15 cellular contexts compared by ENCODE assay signal in genomic region chr17:8418471-8418870, GRCh38. TPM values are rescaled to one million over a fixed set of nuclear protein-coding genes. Genes with fewer than 3 reads are reported as not detected.
DNase-seq lines count a peak whose midpoint lies in the region; ATAC-seq and TF ChIP-seq lines count a peak whose summit lies in the region.
"Had no signal": no experiment of that assay in that cellular context is flagged by ENCODE, and none has a peak within 500 bp of the region (broad histone marks: within the 10 kb centered on the region; RNA-seq: fewer than 3 reads in every experiment).

No MANE protein-coding gene starts in this region.

- peak overlapping the region; percentile 63 for H3K27ac ChIP-seq in HL-60 (replicated peaks)
- H3K27ac ChIP-seq in right lobe of liver = peak overlapping the region in 2 of 3 donors; percentile 43 to 56
- peak overlapping the region in 16 of 21 experiments; percentile 1 to 79 (median 58) for H3K27ac ChIP-seq in skin epidermis
- H3K27ac ChIP-seq: C4-2B had no signal

- H3K27ac Mint-ChIP-seq in naive thymus-derived CD8-positive, alpha-beta T cell = peak overlapping the region in 1 of 10 donors; percentile 78
- no peak overlapping the region for H3K27ac Mint-ChIP-seq in T-helper 2 cell treated with Interferon-gamma antibody and Interleukin-4, amounts not matched to agents 5 μg/mL and 100 μg/mL, for 36 hours
- H3K27ac Mint-ChIP-seq: B cell; CD8-positive, alpha-beta T cell; H9 had no signal

- no peak for ATAC-seq in right lobe of liver
- ATAC-seq in naive thymus-derived CD8-positive, alpha-beta T cell = no peak
- ATAC-seq: CD8-positive, alpha-beta T cell had no signal

- H3K36me3 Mint-ChIP-seq in naive thymus-derived CD8-positive, alpha-beta T cell = no peaks in the 10 kb centered on the region
- no peaks in the 10 kb centered on the region for H3K36me3 Mint-ChIP-seq in T-helper 2 cell treated with Interferon-gamma antibody and Interleukin-4, amounts not matched to agents 5 μg/mL and 100 μg/mL, for 36 hours (ENCODE audit: low read depth)
- H3K36me3 Mint-ChIP-seq: CD8-positive, alpha-beta T cell had no signal

- peaks cover 8 to 63% (median 29%) of the 10 kb centered on the region in 5 donors for H3K27me3 Mint-ChIP-seq in naive thymus-derived CD8-positive, alpha-beta T cell
- H3K27me3 Mint-ChIP-seq in T-helper 2 cell treated with Interferon-gamma antibody and Interleukin-4, amounts not matched to agents 5 μg/mL and 100 μg/mL, for 36 hours (ENCODE audit: low read depth) = peaks cover 78% of the 10 kb centered on the region

- DNase-seq in HL-60 (ENCODE audit: low read depth in 1 of 2, low spot score in 1 of 2) = no peak
- DNase-seq in right lobe of liver = no peak
- no peak for DNase-seq in naive thymus-derived CD8-positive, alpha-beta T cell
- no peak for DNase-seq in T-helper 2 cell treated with Interferon-gamma antibody and Interleukin-4, amounts not matched to agents 5 μg/mL and 100 μg/mL, for 36 hours (ENCODE audit: low spot score)
- no peak for DNase-seq in iPS-NIHi7 (ENCODE audit: extremely low spot score)
- DNase-seq in NCI-H345 (lab: John Stamatoyannopoulos, UW) = no peak
- DNase-seq: CD8-positive, alpha-beta T cell; COR-L47; DND-41; GDM1; GOT3; H9 had no signal

- H3K4me3 ChIP-seq in HL-60 (replicated peaks; ENCODE audit: insufficient read depth, low read length) (no peak overlapping the region), right lobe of liver (no peak overlapping the region), skin epidermis (no peak overlapping the region)

- H3K9me3 Mint-ChIP-seq in naive thymus-derived CD8-positive, alpha-beta T cell = no peaks in the 10 kb centered on the region
- no peaks in the 10 kb centered on the region for H3K9me3 Mint-ChIP-seq in T-helper 2 cell treated with Interferon-gamma antibody and Interleukin-4, amounts not matched to agents 5 μg/mL and 100 μg/mL, for 36 hours
- H3K9me3 Mint-ChIP-seq: CD8-positive, alpha-beta T cell; H9 had no signal

- H3K4me1 Mint-ChIP-seq in naive thymus-derived CD8-positive, alpha-beta T cell = peaks cover 2 to 3% (median 2%) of the 10 kb centered on the region in 4 donors
- peaks cover 2% of the 10 kb centered on the region for H3K4me1 Mint-ChIP-seq in T-helper 2 cell treated with Interferon-gamma antibody and Interleukin-4, amounts not matched to agents 5 μg/mL and 100 μg/mL, for 36 hours (ENCODE audit: low read depth)
- H3K4me1 Mint-ChIP-seq: B cell, H9 had no signal

- no peak for TF ChIP-seq POLR2A in right lobe of liver (IDR thresholded peaks at IDR 0.05)

- peaks cover 0 to 35% (median 19%) of the 10 kb centered on the region in 4 donors for H3K4me1 ChIP-seq in right lobe of liver

- intact Hi-C loops in right lobe of liver (cut with DNase I) = loop anchor here in 1 of 2 donors (10.0 kb wide), 1 partner anchor 56 kb away; no protein-coding TSS in a partner anchor

- POLR2A ChIA-PET in naive thymus-derived CD8-positive, alpha-beta T cell (lab: Charles Lee) = no interaction called here

- H3K4me3 Mint-ChIP-seq in naive thymus-derived CD8-positive, alpha-beta T cell = no peak overlapping the region
- H3K4me3 Mint-ChIP-seq in T-helper 2 cell treated with Interferon-gamma antibody and Interleukin-4, amounts not matched to agents 5 μg/mL and 100 μg/mL, for 36 hours = no peak overlapping the region
- H3K4me3 Mint-ChIP-seq: B cell; CD8-positive, alpha-beta T cell; H9 had no signal

- H3K27me3 ChIP-seq in HL-60 (ENCODE audit: insufficient read depth, poor library complexity, severe bottlenecking) (no peaks in the 10 kb centered on the region), right lobe of liver (no peaks in the 10 kb centered on the region)

- no peaks in the 10 kb centered on the region for H3K9me3 ChIP-seq in right lobe of liver

- no peaks in the 10 kb centered on the region for H3K36me3 ChIP-seq in right lobe of liver

- TF ChIP-seq CTCF in HL-60 (IDR thresholded peaks at IDR 0.05; ENCODE audit: insufficient read depth, low read length) (no peak), right lobe of liver (IDR thresholded peaks at IDR 0.05) (no peak)

- 75% methylated on average over 1 of the region's 1 CpG for WGBS in right lobe of liver (ENCODE audit: insufficient coverage, low coverage, low lambda C conversion rate, missing lambda C conversion rate)

RNA-seq across cellular contexts. Expression of gene NDEL1, which starts 17.2 kb away (rescaled TPM):
- total RNA-seq in right lobe of liver = 10 to 100 TPM; 22.2 to 34.9 (median 28.4) TPM
- 100 to 1,000 TPM in 1 of 2 experiments, 10 to 100 TPM in 1; 99.8 to 113 TPM for total RNA-seq in naive thymus-derived CD8-positive, alpha-beta T cell
- polyA plus RNA-seq in naive thymus-derived CD8-positive, alpha-beta T cell = 10 to 100 TPM; 40.3 to 56.8 (median 47.8) TPM

RNA-seq across cellular contexts. Expression of gene RNF222, which starts 20.8 kb away (rescaled TPM):
- not detected for total RNA-seq in right lobe of liver
- under 1 TPM; 0.18 to 0.19 TPM for total RNA-seq in naive thymus-derived CD8-positive, alpha-beta T cell
- under 1 TPM in 2 of 3 donors, not detected in 1; 0.15 to 0.19 TPM for polyA plus RNA-seq in naive thymus-derived CD8-positive, alpha-beta T cell
- total RNA-seq: B cell had no signal

RNA-seq across cellular contexts. Expression of gene RPL26, which starts 35.5 kb away (rescaled TPM):
- 1,000 to 10,000 TPM in 2 of 6 experiments, 100 to 1,000 TPM in 4; 467 to 1,753 (median 509) TPM for total RNA-seq in right lobe of liver
- 1,000 to 10,000 TPM; 2,896 to 2,977 TPM for total RNA-seq in naive thymus-derived CD8-positive, alpha-beta T cell
- 1,000 to 10,000 TPM; 1,685 to 2,097 (median 2,039) TPM for polyA plus RNA-seq in naive thymus-derived CD8-positive, alpha-beta T cell
